Comparison of ENCODE assay signal across 1 cellular context in the genomic region with DNA sequence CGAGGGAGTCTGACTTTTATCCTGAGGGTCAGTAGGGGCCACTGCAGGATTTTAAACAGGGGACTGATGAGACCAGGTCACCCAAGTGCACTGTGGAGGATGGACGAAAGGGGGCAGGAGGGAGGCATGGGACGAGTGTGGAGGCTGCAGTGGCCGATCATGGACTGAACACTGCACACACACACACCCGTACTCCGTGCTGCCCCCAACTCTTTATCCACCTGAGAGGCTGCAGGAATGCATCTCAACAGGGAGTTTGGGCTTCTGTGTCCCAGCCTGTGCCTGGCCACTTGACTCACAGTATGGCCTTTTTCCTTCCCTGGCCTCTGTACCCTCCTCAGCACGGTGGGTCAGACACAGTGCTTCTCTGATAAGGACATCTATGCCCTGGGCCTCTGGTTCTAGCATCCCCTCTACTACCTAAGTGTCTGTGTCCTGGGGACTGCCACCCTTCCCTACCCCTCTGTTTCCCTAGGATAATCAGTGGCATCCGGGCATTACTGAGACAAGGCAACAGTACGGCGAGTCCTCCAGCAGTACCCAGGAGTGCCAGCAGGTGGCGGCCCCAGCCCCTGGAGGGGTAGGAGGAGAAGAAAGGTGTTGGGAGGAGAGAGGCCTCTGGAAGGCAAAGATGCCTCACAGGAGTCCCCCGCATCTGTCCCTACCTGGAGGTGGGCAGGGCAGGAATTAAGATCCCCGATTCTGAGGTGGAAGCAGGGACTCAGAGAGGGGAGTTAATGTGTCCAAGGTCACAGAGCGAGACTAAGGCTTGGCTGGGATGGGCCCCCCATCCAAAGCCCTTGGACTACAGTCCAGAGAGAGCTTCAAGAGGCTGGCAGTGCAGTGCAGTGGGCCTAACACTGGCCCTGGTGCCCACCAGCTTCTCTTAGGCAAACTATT.
TF ChIP-seq lines count a peak whose summit lies in the region.

No MANE protein-coding gene starts in this region.

TF ChIP-seq in K562, 482 proteins besides CTCF, POLR2A, EP300 and RAD21 (continued from another document and continues in another):
- TF ChIP-seq, protein P1, sequence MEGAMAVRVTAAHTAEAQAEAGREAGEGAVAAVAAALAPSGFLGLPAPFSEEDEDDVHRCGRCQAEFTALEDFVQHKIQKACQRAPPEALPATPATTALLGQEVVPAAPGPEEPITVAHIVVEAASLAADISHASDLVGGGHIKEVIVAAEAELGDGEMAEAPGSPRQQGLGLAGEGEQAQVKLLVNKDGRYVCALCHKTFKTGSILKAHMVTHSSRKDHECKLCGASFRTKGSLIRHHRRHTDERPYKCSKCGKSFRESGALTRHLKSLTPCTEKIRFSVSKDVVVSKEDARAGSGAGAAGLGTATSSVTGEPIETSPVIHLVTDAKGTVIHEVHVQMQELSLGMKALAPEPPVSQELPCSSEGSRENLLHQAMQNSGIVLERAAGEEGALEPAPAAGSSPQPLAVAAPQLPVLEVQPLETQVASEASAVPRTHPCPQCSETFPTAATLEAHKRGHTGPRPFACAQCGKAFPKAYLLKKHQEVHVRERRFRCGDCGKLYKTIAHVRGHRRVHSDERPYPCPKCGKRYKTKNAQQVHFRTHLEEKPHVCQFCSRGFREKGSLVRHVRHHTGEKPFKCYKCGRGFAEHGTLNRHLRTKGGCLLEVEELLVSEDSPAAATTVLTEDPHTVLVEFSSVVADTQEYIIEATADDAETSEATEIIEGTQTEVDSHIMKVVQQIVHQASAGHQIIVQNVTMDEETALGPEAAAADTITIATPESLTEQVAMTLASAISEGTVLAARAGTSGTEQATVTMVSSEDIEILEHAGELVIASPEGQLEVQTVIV (CRISPR knock-in tag; IDR thresholded peaks at IDR 0.05; ENCODE audit: borderline replicate concordance) = no peak
- TF ChIP-seq, protein P2, sequence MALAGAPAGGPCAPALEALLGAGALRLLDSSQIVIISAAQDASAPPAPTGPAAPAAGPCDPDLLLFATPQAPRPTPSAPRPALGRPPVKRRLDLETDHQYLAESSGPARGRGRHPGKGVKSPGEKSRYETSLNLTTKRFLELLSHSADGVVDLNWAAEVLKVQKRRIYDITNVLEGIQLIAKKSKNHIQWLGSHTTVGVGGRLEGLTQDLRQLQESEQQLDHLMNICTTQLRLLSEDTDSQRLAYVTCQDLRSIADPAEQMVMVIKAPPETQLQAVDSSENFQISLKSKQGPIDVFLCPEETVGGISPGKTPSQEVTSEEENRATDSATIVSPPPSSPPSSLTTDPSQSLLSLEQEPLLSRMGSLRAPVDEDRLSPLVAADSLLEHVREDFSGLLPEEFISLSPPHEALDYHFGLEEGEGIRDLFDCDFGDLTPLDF (CRISPR knock-in tag; IDR thresholded peaks at IDR 0.05) = no peak
- TF ChIP-seq JUNB (CRISPR knock-in tag; conservative IDR thresholded peaks at IDR 0.05) (no peak), RFX1 (IDR thresholded peaks at IDR 0.05) (no peak), SREBF1 (IDR thresholded peaks at IDR 0.05; ENCODE audit: borderline replicate concordance, low read depth, low read length) (no peak), FOXM1 (IDR thresholded peaks at IDR 0.05; ENCODE audit: low read depth) (no peak), FOXM1 (CRISPR knock-in tag; IDR thresholded peaks at IDR 0.05; ENCODE audit: low read depth) (no peak), ARID1B (IDR thresholded peaks at IDR 0.05) (no peak), ELF4 (CRISPR knock-in tag; IDR thresholded peaks at IDR 0.05) (no peak), TEAD4 (IDR thresholded peaks at IDR 0.05; ENCODE audit: low read length) (no peak), TEAD4 (CRISPR knock-in tag; IDR thresholded peaks at IDR 0.05; ENCODE audit: borderline replicate concordance) (no peak), EHMT2 (IDR thresholded peaks at IDR 0.05) (no peak), ZNF134 (CRISPR knock-in tag; conservative IDR thresholded peaks at IDR 0.05) (no peak), TBP (optimal IDR thresholded peaks at IDR 0.05; ENCODE audit: low read depth, low read length) (peak; percentile 25), CCAR2 (IDR thresholded peaks at IDR 0.05; ENCODE audit: low read depth, low read length) (no peak), ZKSCAN1 (IDR thresholded peaks at IDR 0.05; ENCODE audit: low read depth, low read length) (peak; percentile 59), SREBF2 (CRISPR knock-in tag; IDR thresholded peaks at IDR 0.05) (0 out of 2 replicates have a peak, but pooled peaks have one; percentile 91), SAP30 (IDR thresholded peaks at IDR 0.05; ENCODE audit: borderline replicate concordance, insufficient read depth, low read depth, low read length, poor library complexity, severe bottlenecking) (no peak), TARDBP (IDR thresholded peaks at IDR 0.05) (0 out of 2 replicates have a peak, but pooled peaks have one; percentile 49), CBX1 (IDR thresholded peaks at IDR 0.05; ENCODE audit: low read depth) (no peak), ZNF584 (CRISPR knock-in tag; IDR thresholded peaks at IDR 0.05; ENCODE audit: low read depth) (no peak), SP1 (CRISPR knock-in tag; IDR thresholded peaks at IDR 0.05) (no peak), HNRNPL (IDR thresholded peaks at IDR 0.05; ENCODE audit: low read depth, low read length) (no peak), ARID2 (IDR thresholded peaks at IDR 0.05) (peak; percentile 44; the same call in 1 of the 2 replicates), CBX8 (IDR thresholded peaks at IDR 0.05; ENCODE audit: borderline replicate concordance, extremely low read depth, low read depth, low read length, poor library complexity, severe bottlenecking) (no peak), MEF2A (IDR thresholded peaks at IDR 0.05; ENCODE audit: control insufficient read depth, low read depth, low read length) (no peak), KLF6 (CRISPR knock-in tag; IDR thresholded peaks at IDR 0.05; ENCODE audit: borderline replicate concordance) (no peak), BHLHE40 (IDR thresholded peaks at IDR 0.05; ENCODE audit: low read length) (0 out of 2 replicates have a peak, but pooled peaks have one; percentile 33), NFATC3 (IDR thresholded peaks at IDR 0.05) (no peak), RBM15 (IDR thresholded peaks at IDR 0.05; ENCODE audit: insufficient read depth, low read length) (no peak), ZNF668 (CRISPR knock-in tag; IDR thresholded peaks at IDR 0.05) (no peak), YY1 (IDR thresholded peaks at IDR 0.05; ENCODE audit: borderline replicate concordance in 1 of 3, control insufficient read depth in 1 of 3, extremely low read depth in 1 of 3, insufficient read depth in 3 of 3, insufficient read length in 1 of 3, insufficient replicate concordance in 2 of 3, low read depth in 1 of 3, low read length in 2 of 3) (peak in 1 of 3 experiments; percentile 21), CAMTA2 (CRISPR knock-in tag; conservative IDR thresholded peaks at IDR 0.05) (no peak), CBFB (CRISPR knock-in tag; IDR thresholded peaks at IDR 0.05) (peak; percentile 72; the same call in 1 of the 2 replicates), BRF1 (IDR thresholded peaks at IDR 0.05; ENCODE audit: borderline replicate concordance, extremely low read depth, insufficient read length) (no peak), POLR3G (IDR thresholded peaks at IDR 0.05; ENCODE audit: extremely low read depth, insufficient read length, insufficient replicate concordance) (no peak)
- TF ChIP-seq, protein P3, sequence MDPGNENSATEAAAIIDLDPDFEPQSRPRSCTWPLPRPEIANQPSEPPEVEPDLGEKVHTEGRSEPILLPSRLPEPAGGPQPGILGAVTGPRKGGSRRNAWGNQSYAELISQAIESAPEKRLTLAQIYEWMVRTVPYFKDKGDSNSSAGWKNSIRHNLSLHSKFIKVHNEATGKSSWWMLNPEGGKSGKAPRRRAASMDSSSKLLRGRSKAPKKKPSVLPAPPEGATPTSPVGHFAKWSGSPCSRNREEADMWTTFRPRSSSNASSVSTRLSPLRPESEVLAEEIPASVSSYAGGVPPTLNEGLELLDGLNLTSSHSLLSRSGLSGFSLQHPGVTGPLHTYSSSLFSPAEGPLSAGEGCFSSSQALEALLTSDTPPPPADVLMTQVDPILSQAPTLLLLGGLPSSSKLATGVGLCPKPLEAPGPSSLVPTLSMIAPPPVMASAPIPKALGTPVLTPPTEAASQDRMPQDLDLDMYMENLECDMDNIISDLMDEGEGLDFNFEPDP (CRISPR knock-in tag; IDR thresholded peaks at IDR 0.05) = no peak
- TF ChIP-seq, protein P4, sequence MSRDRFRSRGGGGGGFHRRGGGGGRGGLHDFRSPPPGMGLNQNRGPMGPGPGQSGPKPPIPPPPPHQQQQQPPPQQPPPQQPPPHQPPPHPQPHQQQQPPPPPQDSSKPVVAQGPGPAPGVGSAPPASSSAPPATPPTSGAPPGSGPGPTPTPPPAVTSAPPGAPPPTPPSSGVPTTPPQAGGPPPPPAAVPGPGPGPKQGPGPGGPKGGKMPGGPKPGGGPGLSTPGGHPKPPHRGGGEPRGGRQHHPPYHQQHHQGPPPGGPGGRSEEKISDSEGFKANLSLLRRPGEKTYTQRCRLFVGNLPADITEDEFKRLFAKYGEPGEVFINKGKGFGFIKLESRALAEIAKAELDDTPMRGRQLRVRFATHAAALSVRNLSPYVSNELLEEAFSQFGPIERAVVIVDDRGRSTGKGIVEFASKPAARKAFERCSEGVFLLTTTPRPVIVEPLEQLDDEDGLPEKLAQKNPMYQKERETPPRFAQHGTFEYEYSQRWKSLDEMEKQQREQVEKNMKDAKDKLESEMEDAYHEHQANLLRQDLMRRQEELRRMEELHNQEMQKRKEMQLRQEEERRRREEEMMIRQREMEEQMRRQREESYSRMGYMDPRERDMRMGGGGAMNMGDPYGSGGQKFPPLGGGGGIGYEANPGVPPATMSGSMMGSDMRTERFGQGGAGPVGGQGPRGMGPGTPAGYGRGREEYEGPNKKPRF (IDR thresholded peaks at IDR 0.05; ENCODE audit: low read depth, low read length) = no peak
- TF ChIP-seq, protein P5, sequence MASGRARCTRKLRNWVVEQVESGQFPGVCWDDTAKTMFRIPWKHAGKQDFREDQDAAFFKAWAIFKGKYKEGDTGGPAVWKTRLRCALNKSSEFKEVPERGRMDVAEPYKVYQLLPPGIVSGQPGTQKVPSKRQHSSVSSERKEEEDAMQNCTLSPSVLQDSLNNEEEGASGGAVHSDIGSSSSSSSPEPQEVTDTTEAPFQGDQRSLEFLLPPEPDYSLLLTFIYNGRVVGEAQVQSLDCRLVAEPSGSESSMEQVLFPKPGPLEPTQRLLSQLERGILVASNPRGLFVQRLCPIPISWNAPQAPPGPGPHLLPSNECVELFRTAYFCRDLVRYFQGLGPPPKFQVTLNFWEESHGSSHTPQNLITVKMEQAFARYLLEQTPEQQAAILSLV (tag; IDR thresholded peaks at IDR 0.05) = no peak
- TF ChIP-seq, protein P6, sequence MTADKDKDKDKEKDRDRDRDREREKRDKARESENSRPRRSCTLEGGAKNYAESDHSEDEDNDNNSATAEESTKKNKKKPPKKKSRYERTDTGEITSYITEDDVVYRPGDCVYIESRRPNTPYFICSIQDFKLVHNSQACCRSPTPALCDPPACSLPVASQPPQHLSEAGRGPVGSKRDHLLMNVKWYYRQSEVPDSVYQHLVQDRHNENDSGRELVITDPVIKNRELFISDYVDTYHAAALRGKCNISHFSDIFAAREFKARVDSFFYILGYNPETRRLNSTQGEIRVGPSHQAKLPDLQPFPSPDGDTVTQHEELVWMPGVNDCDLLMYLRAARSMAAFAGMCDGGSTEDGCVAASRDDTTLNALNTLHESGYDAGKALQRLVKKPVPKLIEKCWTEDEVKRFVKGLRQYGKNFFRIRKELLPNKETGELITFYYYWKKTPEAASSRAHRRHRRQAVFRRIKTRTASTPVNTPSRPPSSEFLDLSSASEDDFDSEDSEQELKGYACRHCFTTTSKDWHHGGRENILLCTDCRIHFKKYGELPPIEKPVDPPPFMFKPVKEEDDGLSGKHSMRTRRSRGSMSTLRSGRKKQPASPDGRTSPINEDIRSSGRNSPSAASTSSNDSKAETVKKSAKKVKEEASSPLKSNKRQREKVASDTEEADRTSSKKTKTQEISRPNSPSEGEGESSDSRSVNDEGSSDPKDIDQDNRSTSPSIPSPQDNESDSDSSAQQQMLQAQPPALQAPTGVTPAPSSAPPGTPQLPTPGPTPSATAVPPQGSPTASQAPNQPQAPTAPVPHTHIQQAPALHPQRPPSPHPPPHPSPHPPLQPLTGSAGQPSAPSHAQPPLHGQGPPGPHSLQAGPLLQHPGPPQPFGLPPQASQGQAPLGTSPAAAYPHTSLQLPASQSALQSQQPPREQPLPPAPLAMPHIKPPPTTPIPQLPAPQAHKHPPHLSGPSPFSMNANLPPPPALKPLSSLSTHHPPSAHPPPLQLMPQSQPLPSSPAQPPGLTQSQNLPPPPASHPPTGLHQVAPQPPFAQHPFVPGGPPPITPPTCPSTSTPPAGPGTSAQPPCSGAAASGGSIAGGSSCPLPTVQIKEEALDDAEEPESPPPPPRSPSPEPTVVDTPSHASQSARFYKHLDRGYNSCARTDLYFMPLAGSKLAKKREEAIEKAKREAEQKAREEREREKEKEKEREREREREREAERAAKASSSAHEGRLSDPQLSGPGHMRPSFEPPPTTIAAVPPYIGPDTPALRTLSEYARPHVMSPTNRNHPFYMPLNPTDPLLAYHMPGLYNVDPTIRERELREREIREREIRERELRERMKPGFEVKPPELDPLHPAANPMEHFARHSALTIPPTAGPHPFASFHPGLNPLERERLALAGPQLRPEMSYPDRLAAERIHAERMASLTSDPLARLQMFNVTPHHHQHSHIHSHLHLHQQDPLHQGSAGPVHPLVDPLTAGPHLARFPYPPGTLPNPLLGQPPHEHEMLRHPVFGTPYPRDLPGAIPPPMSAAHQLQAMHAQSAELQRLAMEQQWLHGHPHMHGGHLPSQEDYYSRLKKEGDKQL (CRISPR knock-in tag; IDR thresholded peaks at IDR 0.05; ENCODE audit: borderline replicate concordance) = no peak
- TF ChIP-seq, protein P7, sequence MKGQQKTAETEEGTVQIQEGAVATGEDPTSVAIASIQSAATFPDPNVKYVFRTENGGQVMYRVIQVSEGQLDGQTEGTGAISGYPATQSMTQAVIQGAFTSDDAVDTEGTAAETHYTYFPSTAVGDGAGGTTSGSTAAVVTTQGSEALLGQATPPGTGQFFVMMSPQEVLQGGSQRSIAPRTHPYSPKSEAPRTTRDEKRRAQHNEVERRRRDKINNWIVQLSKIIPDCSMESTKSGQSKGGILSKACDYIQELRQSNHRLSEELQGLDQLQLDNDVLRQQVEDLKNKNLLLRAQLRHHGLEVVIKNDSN (CRISPR knock-in tag; IDR thresholded peaks at IDR 0.05) = no peak
- TF ChIP-seq, protein P8, sequence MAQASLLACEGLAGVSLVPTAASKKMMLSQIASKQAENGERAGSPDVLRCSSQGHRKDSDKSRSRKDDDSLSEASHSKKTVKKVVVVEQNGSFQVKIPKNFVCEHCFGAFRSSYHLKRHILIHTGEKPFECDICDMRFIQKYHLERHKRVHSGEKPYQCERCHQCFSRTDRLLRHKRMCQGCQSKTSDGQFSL (CRISPR knock-in tag; IDR thresholded peaks at IDR 0.05) = no peak; the same call in none of the 2 replicates
- TF ChIP-seq, protein P8 (tag; IDR thresholded peaks at IDR 0.05) = no peak
- TF ChIP-seq, protein P9, sequence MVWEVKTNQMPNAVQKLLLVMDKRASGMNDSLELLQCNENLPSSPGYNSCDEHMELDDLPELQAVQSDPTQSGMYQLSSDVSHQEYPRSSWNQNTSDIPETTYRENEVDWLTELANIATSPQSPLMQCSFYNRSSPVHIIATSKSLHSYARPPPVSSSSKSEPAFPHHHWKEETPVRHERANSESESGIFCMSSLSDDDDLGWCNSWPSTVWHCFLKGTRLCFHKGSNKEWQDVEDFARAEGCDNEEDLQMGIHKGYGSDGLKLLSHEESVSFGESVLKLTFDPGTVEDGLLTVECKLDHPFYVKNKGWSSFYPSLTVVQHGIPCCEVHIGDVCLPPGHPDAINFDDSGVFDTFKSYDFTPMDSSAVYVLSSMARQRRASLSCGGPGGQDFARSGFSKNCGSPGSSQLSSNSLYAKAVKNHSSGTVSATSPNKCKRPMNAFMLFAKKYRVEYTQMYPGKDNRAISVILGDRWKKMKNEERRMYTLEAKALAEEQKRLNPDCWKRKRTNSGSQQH (CRISPR knock-in tag; IDR thresholded peaks at IDR 0.05) = no peak
